In genomic region chr9:19473605-19474004, GRCh38 we compare ENCODE assay signal across 15 cellular contexts.
DNase-seq lines count a peak whose midpoint lies in the region; ATAC-seq, FAIRE-seq and TF ChIP-seq lines count a peak whose summit lies in the region.
"Had no signal": no experiment of that assay in that cellular context is flagged by ENCODE, and none has a peak within 500 bp of the region (broad histone marks: within the 10 kb centered on the region; RNA-seq: fewer than 3 reads in every experiment).

No MANE protein-coding gene starts in this region.

- H3K27ac ChIP-seq in GM12878 (ENCODE audit: control insufficient read depth, insufficient read depth) = no peak overlapping the region
- no peak overlapping the region for H3K27ac ChIP-seq in foreskin keratinocyte
- no peak overlapping the region for H3K27ac ChIP-seq in left lung
- H3K27ac ChIP-seq: A549; BLaER1 treated with 17β-estradiol and CSF1 and Interleukin-3, amounts not matched to agents 10 nM and 100 nM had no signal

- RAD21 ChIA-PET in GM12878 (lab: Charles Lee; ENCODE audit: unreplicated experiment) = no interaction called here

- BruUV-seq in GM12878 (replicated peaks; lab: Mats Ljungman, UMichigan) = no TSS peak

- H3K9me3 ChIP-seq in GM12878 (replicated peaks; ENCODE audit: control insufficient read depth, insufficient read depth, low read length) (no peaks in the 10 kb centered on the region), left lung (no peaks in the 10 kb centered on the region)
- H3K9me3 ChIP-seq: A549; BLaER1 treated with 17β-estradiol and CSF1 and Interleukin-3, amounts not matched to agents 10 nM and 100 nM had no signal

- TF ChIP-seq CTCF in GM12875 (IDR thresholded peaks at IDR 0.05; ENCODE audit: borderline replicate concordance, insufficient read depth, low read depth, low read length) = peak; percentile 23; the same call in 1 of the 2 replicates
- TF ChIP-seq CTCF in GM12878 (IDR thresholded peaks at IDR 0.05 in 2 of 3, conservative IDR thresholded peaks at IDR 0.05 in 1 of 3; ENCODE audit: control insufficient read depth in 2 of 3, extremely low read depth in 1 of 3, insufficient read depth in 1 of 3, low read depth in 3 of 3, low read length in 3 of 3) = 0 out of 6 replicates have a peak, but pooled peaks of 1 of the 3 experiments have one; percentile 8
- TF ChIP-seq CTCF in foreskin keratinocyte (conservative IDR thresholded peaks at IDR 0.05) = no peak
- TF ChIP-seq CTCF in left lung (IDR thresholded peaks at IDR 0.05) = no peak

- no peak overlapping the region for H2AFZ ChIP-seq in GM12878 (ENCODE audit: control insufficient read depth, low read depth, low read length)

- ATAC-seq in GM12878 = peak; percentile 53; the same call in 2 of the 3 replicates
- peak; percentile 21 for ATAC-seq in foreskin keratinocyte
- ATAC-seq in left lung = no peak
- no peak for ATAC-seq in HG03571 (IDR thresholded peaks at IDR 0.05; ENCODE audit: unreplicated experiment)

- no peak for TF ChIP-seq EP300 in GM12878 (IDR thresholded peaks at IDR 0.05; ENCODE audit: borderline replicate concordance in 1 of 2, control insufficient read depth in 1 of 2, low read depth in 2 of 2, low read length in 2 of 2)

- H3K4me2 ChIP-seq in GM12878 (ENCODE audit: control insufficient read depth, insufficient read depth) = no peak overlapping the region
- H3K4me2 ChIP-seq: A549; BLaER1 treated with 17β-estradiol and CSF1 and Interleukin-3, amounts not matched to agents 10 nM and 100 nM had no signal

- H3K27me3 ChIP-seq in GM12878 (replicated peaks in 1 of 2; ENCODE audit: control insufficient read depth in 2 of 2, insufficient read depth in 2 of 2, low read length in 1 of 2) (no peaks in the 10 kb centered on the region; a peak in 1 of 4 replicates), foreskin keratinocyte (peaks cover 12% of the 10 kb centered on the region), left lung (no peaks in the 10 kb centered on the region)
- H3K27me3 ChIP-seq: BLaER1 treated with 17β-estradiol and CSF1 and Interleukin-3, amounts not matched to agents 10 nM and 100 nM had no signal

- CTCF ChIA-PET in GM12878 (lab: Yijun Ruan, JAX) = interaction anchor here (1.3 kb wide), 1 partner anchor 9 kb away, joined by 4 read pairs; no protein-coding TSS in a partner anchor

- intact Hi-C loops in GM12878 (cut with micrococcal nuclease; ENCODE audit: unreplicated experiment) = no loop called here
- intact Hi-C loops in left lung (cut with DNase I) = no loop called here

- no peaks in the 10 kb centered on the region for H3K79me2 ChIP-seq in GM12878 (ENCODE audit: control insufficient read depth, insufficient read depth, low read length)

- in situ Hi-C loops in GM12878 (cut with MboI) = loop anchor here (25.0 kb wide), 1 partner anchor 1211 kb away; no protein-coding TSS in a partner anchor
- in situ Hi-C loops in G401 (cut with HindIII; ENCODE audit: low sequenced_read_pairs) = no loop called here

- H3K36me3 ChIP-seq in GM12878 (ENCODE audit: control insufficient read depth in 2 of 2, insufficient read depth in 2 of 2, low read length in 1 of 2) = no peaks in the 10 kb centered on the region
- no peaks in the 10 kb centered on the region for H3K36me3 ChIP-seq in left lung
- H3K36me3 ChIP-seq: BLaER1 treated with 17β-estradiol and CSF1 and Interleukin-3, amounts not matched to agents 10 nM and 100 nM had no signal

- no peak for TF ChIP-seq RAD21 in GM12878 (IDR thresholded peaks at IDR 0.05; ENCODE audit: insufficient read depth, low read depth, low read length)

- FAIRE-seq in GM12878 (lab: Jason Lieb, UNC) = no peak
- FAIRE-seq: A549 had no signal

- peak; percentile 67 for DNase-seq in DMS 273 (lab: John Stamatoyannopoulos, UW; ENCODE audit: unreplicated experiment)
- no peak for DNase-seq in GM12878 (ENCODE audit: low read depth, low spot score)
- DNase-seq in foreskin keratinocyte = no peak
- no peak for DNase-seq in erythroblast (lab: John Stamatoyannopoulos, UW)
- no peak for DNase-seq in G401 (ENCODE audit: low spot score)
- DNase-seq in left lung = no peak
- DNase-seq: H7, IMR-90, MV-4-11, NCI-H1417, NCI-H1930 had no signal

- TF ChIP-seq POLR2A in GM12878 (IDR thresholded peaks at IDR 0.05; ENCODE audit: low read depth, low read length) = no peak
- no peak for TF ChIP-seq POLR2A in erythroblast (IDR thresholded peaks at IDR 0.05; ENCODE audit: low read length)

- SMC1A ChIA-PET in GM12878 (lab: Charles Lee; ENCODE audit: uncharacterized antibody, unreplicated experiment) = no interaction called here

- H3K9ac ChIP-seq in GM12878 (ENCODE audit: control insufficient read depth, insufficient read depth, low read length) = no peak overlapping the region
- H3K9ac ChIP-seq: BLaER1 treated with 17β-estradiol and CSF1 and Interleukin-3, amounts not matched to agents 10 nM and 100 nM had no signal

- H3K4me1 ChIP-seq in GM12878 (ENCODE audit: control insufficient read depth, insufficient read depth, low read length) = no peaks in the 10 kb centered on the region
- H3K4me1 ChIP-seq in foreskin keratinocyte = no peaks in the 10 kb centered on the region
- H3K4me1 ChIP-seq in left lung = no peaks in the 10 kb centered on the region
- H3K4me1 ChIP-seq: A549 had no signal

- no peaks in the 10 kb centered on the region for H4K20me1 ChIP-seq in GM12878 (ENCODE audit: control insufficient read depth, insufficient read depth)
- H4K20me1 ChIP-seq: BLaER1 treated with 17β-estradiol and CSF1 and Interleukin-3, amounts not matched to agents 10 nM and 100 nM had no signal

- POLR2A ChIA-PET in GM12878 (lab: Charles Lee) = no interaction called here

- H3K4me3 ChIP-seq in GM12875 (ENCODE audit: low read depth, low read length) (no peak overlapping the region), GM12878 (no peak overlapping the region), left lung (no peak overlapping the region)
- H3K4me3 ChIP-seq: A549; BLaER1 treated with 17β-estradiol and CSF1 and Interleukin-3, amounts not matched to agents 10 nM and 100 nM had no signal

TF ChIP-seq in GM12878, 131 proteins besides CTCF, POLR2A, EP300 and RAD21 (continues in another document):
- no peak for TF ChIP-seq BRCA1 (IDR thresholded peaks at IDR 0.05; ENCODE audit: low read depth, low read length)
- TF ChIP-seq ZNF592 (IDR thresholded peaks at IDR 0.05) = no peak
- TF ChIP-seq CBX3 (IDR thresholded peaks at IDR 0.05; ENCODE audit: borderline replicate concordance, low read depth) = no peak
- TF ChIP-seq RAD51 (IDR thresholded peaks at IDR 0.05) = no peak
- no peak for TF ChIP-seq E2F4 (IDR thresholded peaks at IDR 0.05; ENCODE audit: low read depth, low read length)
- no peak for TF ChIP-seq ZNF274 (IDR thresholded peaks at IDR 0.05; ENCODE audit: insufficient read depth, insufficient read length)
- TF ChIP-seq SPI1 (IDR thresholded peaks at IDR 0.05; ENCODE audit: borderline replicate concordance, insufficient read depth, low read depth, low read length) = no peak
- no peak for TF ChIP-seq RCOR1 (conservative IDR thresholded peaks at IDR 0.05; ENCODE audit: low read depth, low read length)
- TF ChIP-seq CREM (IDR thresholded peaks at IDR 0.05; ENCODE audit: low read depth) = no peak
- TF ChIP-seq BCL3 (IDR thresholded peaks at IDR 0.05; ENCODE audit: borderline replicate concordance, insufficient read depth, low read depth, low read length, poor library complexity, severe bottlenecking) = no peak

Comparison
In these comparisons a context has a peak if more than half of its experiments do, and no peak if none do; other contexts are left out.
1. ATAC-seq: peak in GM12878 (single experiment) and foreskin keratinocyte (single experiment); none in left lung (single experiment) and HG03571 (single experiment).